ENCODE assay signal across 8 cellular contexts in the genomic region with DNA sequence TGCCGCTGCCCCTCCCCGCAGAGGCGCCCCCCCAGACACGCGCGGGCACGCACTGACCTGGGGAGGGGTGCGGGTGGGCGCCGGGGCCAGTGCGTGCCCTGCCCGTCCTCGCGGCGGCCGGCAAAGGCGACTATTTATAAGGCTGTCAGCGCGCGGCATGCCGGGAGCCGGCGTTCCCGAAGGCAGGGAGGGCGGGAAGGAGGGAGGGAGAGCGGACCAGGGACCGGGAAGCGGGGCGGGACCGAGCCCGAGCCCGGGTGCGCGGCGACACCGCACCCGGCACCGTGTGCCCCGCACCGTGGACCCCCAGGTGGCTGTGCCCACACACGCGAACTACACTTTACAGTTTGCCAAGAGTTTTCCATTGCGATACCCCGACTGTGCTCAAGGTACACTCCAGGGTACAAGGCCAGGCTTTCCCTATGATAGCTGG. TPM values are rescaled to one million over a fixed set of nuclear protein-coding genes. Genes with fewer than 3 reads are reported as not detected.
DNase-seq lines count a peak whose midpoint lies in the region; ATAC-seq, FAIRE-seq and TF ChIP-seq lines count a peak whose summit lies in the region.

AK1 (minus strand) TSS at position 110 of the 433 bp plus-strand sequence. CDS start 3,058 bp downstream, outside the sequence.

- CTCF ChIA-PET in Calu3 (lab: Charles Lee) = no interaction called here
- CTCF ChIA-PET in activated CD4-positive, alpha-beta memory T cell treated with anti-CD3 and anti-CD28 coated beads, Interleukin-2, amount 10 ng/mL, durations not matched to agents 7 days and 5 days (lab: Charles Lee) = no interaction called here

- FAIRE-seq in frontal cortex (lab: Jason Lieb, UNC) = no peak

- intact Hi-C loops in Calu3 (cut with micrococcal nuclease; ENCODE audit: unreplicated experiment) (no loop called here), natural killer cell (cut with micrococcal nuclease) (no loop called here)

- H3K9me3 Mint-ChIP-seq in Calu3 (ENCODE audit: low read depth, unreplicated experiment) (no peaks in the 10 kb centered on the region), natural killer cell (no peaks in the 10 kb centered on the region)
- no peaks in the 10 kb centered on the region for H3K9me3 Mint-ChIP-seq in activated CD4-positive, alpha-beta memory T cell treated with anti-CD3 and anti-CD28 coated beads, Interleukin-2, amount 10 ng/mL, durations not matched to agents 7 days and 5 days

- peaks cover 14% of the 10 kb centered on the region for H3K36me3 Mint-ChIP-seq in Calu3 (ENCODE audit: insufficient read depth, unreplicated experiment)
- peaks cover 7% of the 10 kb centered on the region for H3K36me3 Mint-ChIP-seq in activated CD4-positive, alpha-beta memory T cell treated with anti-CD3 and anti-CD28 coated beads, Interleukin-2, amount 10 ng/mL, durations not matched to agents 7 days and 5 days (ENCODE audit: low read depth)
- no peaks in the 10 kb centered on the region for H3K36me3 Mint-ChIP-seq in natural killer cell

- peak within 1 kb of the TSS; percentile 60 for H3K4me3 Mint-ChIP-seq in Calu3 (ENCODE audit: low read depth, unreplicated experiment)
- no peak within 1 kb of the TSS for H3K4me3 Mint-ChIP-seq in activated CD4-positive, alpha-beta memory T cell treated with anti-CD3 and anti-CD28 coated beads, Interleukin-2, amount 10 ng/mL, durations not matched to agents 7 days and 5 days
- peak within 1 kb of the TSS; percentile 52 for H3K4me3 Mint-ChIP-seq in natural killer cell

- BruUV-seq in Calu3 (replicated peaks; lab: Mats Ljungman, UMichigan) = no TSS peak

- no peaks in the 10 kb centered on the region for H3K4me1 Mint-ChIP-seq in Calu3 (ENCODE audit: low read depth, unreplicated experiment)
- H3K4me1 Mint-ChIP-seq in activated CD4-positive, alpha-beta memory T cell treated with anti-CD3 and anti-CD28 coated beads, Interleukin-2, amount 10 ng/mL, durations not matched to agents 7 days and 5 days = peaks cover 2% of the 10 kb centered on the region
- peaks cover 8 to 15% of the 10 kb centered on the region in 2 donors for H3K4me1 Mint-ChIP-seq in natural killer cell

- POLR2A ChIA-PET in activated CD4-positive, alpha-beta memory T cell treated with anti-CD3 and anti-CD28 coated beads, Interleukin-2, amount 10 ng/mL, durations not matched to agents 7 days and 5 days (lab: Charles Lee) = no interaction called here

- ATAC-seq in natural killer cell = peak in 1 of 3 donors; percentile 29
- ATAC-seq in HG03159 (IDR thresholded peaks at IDR 0.05; ENCODE audit: unreplicated experiment) = no peak
- no peak for ATAC-seq in GM18498 (IDR thresholded peaks at IDR 0.05; ENCODE audit: unreplicated experiment)

- H3K27me3 Mint-ChIP-seq in Calu3 (ENCODE audit: unreplicated experiment) (no peaks in the 10 kb centered on the region), natural killer cell (ENCODE audit: low read depth in 2 of 2) (no peaks in the 10 kb centered on the region)
- no peaks in the 10 kb centered on the region for H3K27me3 Mint-ChIP-seq in activated CD4-positive, alpha-beta memory T cell treated with anti-CD3 and anti-CD28 coated beads, Interleukin-2, amount 10 ng/mL, durations not matched to agents 7 days and 5 days

- H3K27ac Mint-ChIP-seq in Calu3 (ENCODE audit: unreplicated experiment) = no peak within 1 kb of the TSS
- no peak within 1 kb of the TSS for H3K27ac Mint-ChIP-seq in activated CD4-positive, alpha-beta memory T cell treated with anti-CD3 and anti-CD28 coated beads, Interleukin-2, amount 10 ng/mL, durations not matched to agents 7 days and 5 days
- H3K27ac Mint-ChIP-seq in natural killer cell = peak within 1 kb of the TSS; percentile 27 to 54

- TF ChIP-seq CTCF in Calu3 (IDR thresholded peaks at IDR 0.05; ENCODE audit: unreplicated experiment) = no peak
- no peak for TF ChIP-seq CTCF in natural killer cell (IDR thresholded peaks at IDR 0.05)

- DNase-seq in Calu3 (peak; percentile 58), NCI-H1092 (lab: John Stamatoyannopoulos, UW) (peak; percentile 74), frontal cortex (ENCODE audit: low spot score in 2 of 2) (peak; percentile 83 to 89), natural killer cell (no peak)
- DNase-seq in activated CD4-positive, alpha-beta memory T cell treated with anti-CD3 and anti-CD28 coated beads, Interleukin-2, amount 10 ng/mL, durations not matched to agents 7 days and 5 days = no peak
- DNase-seq in stimulated activated naive CD4-positive, alpha-beta T cell (lab: John Stamatoyannopoulos, UW) = no peak

RNA-seq across cellular contexts. Expression of gene AK1, which starts in this region (rescaled TPM):
- total RNA-seq in Calu3 (2022) (12.2 and 15.6 TPM in 2 replicates), frontal cortex (25.7 TPM), natural killer cell (10 to 100 TPM; 47.3 to 76.3 (median 54.2) TPM)
- total RNA-seq in activated CD4-positive, alpha-beta memory T cell treated with anti-CD3 and anti-CD28 coated beads, Interleukin-2, amount 10 ng/mL, durations not matched to agents 7 days and 5 days = 10 to 100 TPM; 80.9 to 81.9 TPM

Comparison
In these comparisons a context has a peak if more than half of its experiments do, and no peak if none do; other contexts are left out.
1. DNase-seq: peak in Calu3 (single experiment), NCI-H1092 (single experiment) and frontal cortex (2 of 2); none in activated CD4-positive, alpha-beta memory T cell treated with anti-CD3 and anti-CD28 coated beads, Interleukin-2, amount 10 ng/mL, durations not matched to agents 7 days and 5 days (single experiment), natural killer cell (single experiment) and stimulated activated naive CD4-positive, alpha-beta T cell (0 of 6).
2. H3K27ac Mint-ChIP-seq: peak in natural killer cell (2 of 2); none in Calu3 (single experiment) and activated CD4-positive, alpha-beta memory T cell treated with anti-CD3 and anti-CD28 coated beads, Interleukin-2, amount 10 ng/mL, durations not matched to agents 7 days and 5 days (single experiment).